In genomic region chr7:38374507-38374906, GRCh38 we compare ENCODE assay signal across 1 cellular context.
TF ChIP-seq lines count a peak whose summit lies in the region.

No MANE protein-coding gene starts in this region.

TF ChIP-seq in WTC11, 78 proteins besides CTCF, POLR2A, EP300 and RAD21 (continued from another document):
- no peak for TF ChIP-seq ZNF532 (CRISPR knock-in tag; IDR thresholded peaks at IDR 0.05; ENCODE audit: borderline replicate concordance)
- TF ChIP-seq SOX15 (CRISPR knock-in tag; IDR thresholded peaks at IDR 0.05), result no peak
- TF ChIP-seq ARID4B (CRISPR knock-in tag; IDR thresholded peaks at IDR 0.05; ENCODE audit: borderline replicate concordance), result no peak
- no peak for TF ChIP-seq HMGA2 (CRISPR knock-in tag; IDR thresholded peaks at IDR 0.05)
- no peak for TF ChIP-seq E2F4 (CRISPR knock-in tag; IDR thresholded peaks at IDR 0.05; ENCODE audit: borderline replicate concordance, low read depth)
- no peak for TF ChIP-seq RELA (CRISPR knock-in tag; IDR thresholded peaks at IDR 0.05; ENCODE audit: borderline replicate concordance)
- no peak for TF ChIP-seq ZNF138 (CRISPR knock-in tag; conservative IDR thresholded peaks at IDR 0.05)
- no peak for TF ChIP-seq PRDM15 (CRISPR knock-in tag; IDR thresholded peaks at IDR 0.05)
- no peak for TF ChIP-seq E2F5 (CRISPR knock-in tag; IDR thresholded peaks at IDR 0.05)
- TF ChIP-seq GRHL2 (CRISPR knock-in tag; IDR thresholded peaks at IDR 0.05; ENCODE audit: insufficient replicate concordance, severe bottlenecking), result no peak
- no peak for TF ChIP-seq PRRX2 (CRISPR knock-in tag; IDR thresholded peaks at IDR 0.05)
- TF ChIP-seq ATF1 (CRISPR knock-in tag; IDR thresholded peaks at IDR 0.05), result no peak
- TF ChIP-seq TEAD4 (CRISPR knock-in tag; IDR thresholded peaks at IDR 0.05), result no peak
- TF ChIP-seq GTF2I (CRISPR knock-in tag; conservative IDR thresholded peaks at IDR 0.05), result no peak
- TF ChIP-seq ETV6 (CRISPR knock-in tag; IDR thresholded peaks at IDR 0.05), result no peak
- no peak for TF ChIP-seq NFYB (CRISPR knock-in tag; conservative IDR thresholded peaks at IDR 0.05; ENCODE audit: low read depth)
- no peak for TF ChIP-seq MAX (CRISPR knock-in tag; IDR thresholded peaks at IDR 0.05)
- TF ChIP-seq FOXK1 (CRISPR knock-in tag; IDR thresholded peaks at IDR 0.05), result no peak
- TF ChIP-seq CBFB (CRISPR knock-in tag; IDR thresholded peaks at IDR 0.05; ENCODE audit: low read depth), result no peak
